In genomic region chr9:110048976-110049698, GRCh38 we compare ENCODE assay signal across 8 cellular contexts.
DNase-seq lines count a peak whose midpoint lies in the region; ATAC-seq, FAIRE-seq and TF ChIP-seq lines count a peak whose summit lies in the region.

No MANE protein-coding gene starts in this region.

- peak; percentile 15 for ATAC-seq in GM21619 (IDR thresholded peaks at IDR 0.05; ENCODE audit: unreplicated experiment)
- peak; percentile 14 for ATAC-seq in activated CD8-positive, alpha-beta T cell treated with anti-CD3 and anti-CD28 coated beads for 36 hours

- peak overlapping the region; percentile 87 for H3K4me2 ChIP-seq in osteoblast (ENCODE audit: insufficient read depth, low read length)

- peaks cover 31% of the 10 kb centered on the region for H3K4me1 ChIP-seq in osteoblast (ENCODE audit: insufficient read depth, low read length)

- no peak for FAIRE-seq in H54 (lab: Jason Lieb, UNC)

- no peak overlapping the region for H2AFZ ChIP-seq in osteoblast (ENCODE audit: low read length)

- no peaks in the 10 kb centered on the region for H3K9me3 ChIP-seq in osteoblast (ENCODE audit: low read depth, low read length)

- CTCF ChIA-PET in activated CD8-positive, alpha-beta T cell treated with anti-CD3 and anti-CD28 coated beads for 36 hours (lab: Charles Lee) = interaction anchor here (0.8 to 1.9 kb wide), 3 partner anchors 9 to 145 kb away, joined by 4 to 6 read pairs (median 5); no protein-coding TSS in a partner anchor

- H3K27me3 ChIP-seq in osteoblast (ENCODE audit: insufficient read depth, low read length) = no peaks in the 10 kb centered on the region

- no peak for TF ChIP-seq POLR2A in H54 (IDR thresholded peaks at IDR 0.05; ENCODE audit: low read depth, low read length)

- POLR2A ChIA-PET in activated CD8-positive, alpha-beta T cell treated with anti-CD3 and anti-CD28 coated beads for 36 hours (lab: Charles Lee) = no interaction called here

- H4K20me1 ChIP-seq in osteoblast (ENCODE audit: insufficient read depth, low read length) = peaks cover 20% of the 10 kb centered on the region

- H3K27ac ChIP-seq in osteoblast (ENCODE audit: low read depth, low read length) = peak overlapping the region; percentile 93

- H3K27me3 Mint-ChIP-seq in activated CD8-positive, alpha-beta T cell treated with anti-CD3 and anti-CD28 coated beads for 36 hours = peaks cover 34% of the 10 kb centered on the region

- DNase-seq in DMS53 (lab: John Stamatoyannopoulos, UW) (peak; percentile 61), Kasumi-1 (lab: John Stamatoyannopoulos, UW) (peak; percentile 25 to 45), fibroblast of villous mesenchyme (ENCODE audit: low read depth) (peak; percentile 50), osteoblast (ENCODE audit: insufficient read length, low spot score, missing footprints) (peak; percentile 79), NCI-H446 treated with DMSO at 0.1 percent for 48 hours (lab: John Stamatoyannopoulos, UW) (no peak), H54 (ENCODE audit: insufficient read length, low spot score) (no peak)
- DNase-seq in activated CD8-positive, alpha-beta T cell treated with anti-CD3 and anti-CD28 coated beads for 36 hours = peak; percentile 9

- H3K79me2 ChIP-seq in osteoblast (ENCODE audit: insufficient read depth, low read length) = peaks cover 59% of the 10 kb centered on the region

- intact Hi-C loops in activated CD8-positive, alpha-beta T cell treated with anti-CD3 and anti-CD28 coated beads for 36 hours (cut with micrococcal nuclease) = no loop called here

- peaks cover 26% of the 10 kb centered on the region for H3K4me1 Mint-ChIP-seq in activated CD8-positive, alpha-beta T cell treated with anti-CD3 and anti-CD28 coated beads for 36 hours (ENCODE audit: low read depth)

- peak overlapping the region; percentile 76 for H3K4me3 Mint-ChIP-seq in activated CD8-positive, alpha-beta T cell treated with anti-CD3 and anti-CD28 coated beads for 36 hours

- no peak for TF ChIP-seq CTCF in activated CD8-positive, alpha-beta T cell treated with anti-CD3 and anti-CD28 coated beads for 36 hours (IDR thresholded peaks at IDR 0.05)
- TF ChIP-seq CTCF in fibroblast of villous mesenchyme (IDR thresholded peaks at IDR 0.05; ENCODE audit: insufficient read depth, low read depth, low read length) = no peak
- TF ChIP-seq CTCF in osteoblast (IDR thresholded peaks at IDR 0.05; ENCODE audit: extremely low read depth, low read depth, low read length) = no peak

- no peaks in the 10 kb centered on the region for H3K36me3 ChIP-seq in osteoblast (ENCODE audit: insufficient read depth, low read length)

- H3K36me3 Mint-ChIP-seq in activated CD8-positive, alpha-beta T cell treated with anti-CD3 and anti-CD28 coated beads for 36 hours (ENCODE audit: low read depth) = no peaks in the 10 kb centered on the region

- H3K4me3 ChIP-seq in fibroblast of villous mesenchyme (ENCODE audit: low read depth, low read length) (peak overlapping the region; percentile 92), osteoblast (ENCODE audit: insufficient read depth, low read length) (peak overlapping the region; percentile 92)

- H3K27ac Mint-ChIP-seq in activated CD8-positive, alpha-beta T cell treated with anti-CD3 and anti-CD28 coated beads for 36 hours = no peak overlapping the region

- H3K9me3 Mint-ChIP-seq in activated CD8-positive, alpha-beta T cell treated with anti-CD3 and anti-CD28 coated beads for 36 hours = no peaks in the 10 kb centered on the region

Comparison
In these comparisons a context has a peak if more than half of its experiments do, and no peak if none do; other contexts are left out.
1. DNase-seq: peak in DMS53 (single experiment), Kasumi-1 (2 of 2), activated CD8-positive, alpha-beta T cell treated with anti-CD3 and anti-CD28 coated beads for 36 hours (single experiment), fibroblast of villous mesenchyme (single experiment) and osteoblast (single experiment); none in NCI-H446 treated with DMSO at 0.1 percent for 48 hours (single experiment) and H54 (single experiment).